In genomic region chr2:167017021-167017420, GRCh38 we compare ENCODE assay signal across 18 cellular contexts.
DNase-seq lines count a peak whose midpoint lies in the region; TF ChIP-seq lines count a peak whose summit lies in the region.
"Had no signal": no experiment of that assay in that cellular context is flagged by ENCODE, and none has a peak within 500 bp of the region (broad histone marks: within the 10 kb centered on the region; RNA-seq: fewer than 3 reads in every experiment).

No MANE protein-coding gene starts in this region.

- H2AK5ac ChIP-seq in mesendoderm (ENCODE audit: low read length), result no peak overlapping the region

- H3K4me3 ChIP-seq in mesendoderm (ENCODE audit: low read length), result no peak overlapping the region
- H3K4me3 ChIP-seq in brain microvascular endothelial cell (ENCODE audit: low read depth, low read length), result no peak overlapping the region
- H3K4me3 ChIP-seq: BLaER1 treated with 17β-estradiol and CSF1 and Interleukin-3, amounts not matched to agents 10 nM and 100 nM had no signal

- no peak overlapping the region for H3K4me2 ChIP-seq in mesendoderm (ENCODE audit: low read length)

- H3K79me1 ChIP-seq in mesendoderm (ENCODE audit: low read length), result no peaks in the 10 kb centered on the region

- in situ Hi-C loops in brain microvascular endothelial cell (cut with HindIII; ENCODE audit: low pct_ligation_motif_present, low sequenced_read_pairs), result no loop called here

- no peak overlapping the region for H2BK5ac ChIP-seq in mesendoderm (ENCODE audit: low read length)

- no peak overlapping the region for H3K18ac ChIP-seq in mesendoderm (ENCODE audit: low read length)

- no peak for TF ChIP-seq CTCF in brain microvascular endothelial cell (IDR thresholded peaks at IDR 0.05; ENCODE audit: low read depth, low read length, missing control alignments)

- H2BK120ac ChIP-seq in mesendoderm (ENCODE audit: low read depth, low read length), result no peak overlapping the region

- H3K9ac ChIP-seq in mesendoderm (ENCODE audit: low read length), result no peak overlapping the region
- H3K9ac ChIP-seq: BLaER1 treated with 17β-estradiol and CSF1 and Interleukin-3, amounts not matched to agents 10 nM and 100 nM had no signal

- H3K27ac ChIP-seq in mesendoderm (ENCODE audit: low read depth, low read length) (no peak overlapping the region), brain microvascular endothelial cell (no peak overlapping the region)
- H3K27ac ChIP-seq: 22Rv1; BLaER1 treated with 17β-estradiol and CSF1 and Interleukin-3, amounts not matched to agents 10 nM and 100 nM; HL-60 had no signal

- H3K23ac ChIP-seq in mesendoderm (ENCODE audit: low read length), result no peak overlapping the region

- no peak overlapping the region for H3K4ac ChIP-seq in mesendoderm (ENCODE audit: low read depth, low read length)

- H3K4me1 ChIP-seq in mesendoderm (ENCODE audit: control insufficient read depth, low read depth, low read length), result no peaks in the 10 kb centered on the region

- H3K56ac ChIP-seq in mesendoderm (ENCODE audit: low read length), result no peak overlapping the region

- H4K5ac ChIP-seq in mesendoderm (ENCODE audit: low read length), result no peak overlapping the region

- H3K36me3 ChIP-seq in mesendoderm (ENCODE audit: control insufficient read depth, insufficient read depth, low read length), result no peaks in the 10 kb centered on the region
- no peaks in the 10 kb centered on the region for H3K36me3 ChIP-seq in brain microvascular endothelial cell (replicated peaks)
- H3K36me3 ChIP-seq: BLaER1 treated with 17β-estradiol and CSF1 and Interleukin-3, amounts not matched to agents 10 nM and 100 nM had no signal

- DNase-seq in DMS53 (lab: John Stamatoyannopoulos, UW) (peak; percentile 12), DMS53 treated with DMSO at 0.1 percent for 48 hours (lab: John Stamatoyannopoulos, UW; ENCODE audit: unreplicated experiment) (no peak), NCI-H226 (peak; percentile 17), amniotic epithelial cell (ENCODE audit: low read depth) (peak; percentile 3), mesendoderm (peak; percentile 1), brain microvascular endothelial cell (no peak), C1 segment of cervical spinal cord (lab: John Stamatoyannopoulos, UW) (no peak)
- DNase-seq in activated CD4-positive, alpha-beta T cell treated with anti-CD3 and anti-CD28 coated beads for 48 hours, result no peak
- DNase-seq: ACHN; Calu3; CD4-positive, alpha-beta T cell; DMS 273 treated with DMSO at 0.1 percent for 48 hours; DMS79 treated with DMSO at 0.1 percent for 48 hours; EL; GDM1 had no signal

- H3K79me2 ChIP-seq in mesendoderm (ENCODE audit: control insufficient read depth, insufficient read depth, low read length), result no peaks in the 10 kb centered on the region

- no CpG with 5 or more reads among the region's 1 CpG for WGBS in mesendoderm (ENCODE audit: extremely low coverage, insufficient coverage, low lambda C conversion rate)

- no peak overlapping the region for H2BK15ac ChIP-seq in mesendoderm (replicated peaks; ENCODE audit: low read depth)

- no peak overlapping the region for H4K8ac ChIP-seq in mesendoderm (ENCODE audit: low read depth, low read length)

- H3K27me3 ChIP-seq in mesendoderm (ENCODE audit: insufficient read depth, low read length, poor library complexity), result no peaks in the 10 kb centered on the region
- H3K27me3 ChIP-seq in brain microvascular endothelial cell (replicated peaks), result no peaks in the 10 kb centered on the region
- H3K27me3 ChIP-seq: BLaER1 treated with 17β-estradiol and CSF1 and Interleukin-3, amounts not matched to agents 10 nM and 100 nM had no signal

Comparison
In these comparisons a context has a peak if more than half of its experiments do, and no peak if none do; other contexts are left out.
1. DNase-seq: peak in DMS53 (single experiment), NCI-H226 (single experiment), amniotic epithelial cell (single experiment) and mesendoderm (single experiment); none in DMS53 treated with DMSO at 0.1 percent for 48 hours (single experiment), brain microvascular endothelial cell (single experiment), C1 segment of cervical spinal cord (0 of 14) and activated CD4-positive, alpha-beta T cell treated with anti-CD3 and anti-CD28 coated beads for 48 hours (single experiment).